ENCODE assay signal across 1 cellular context in genomic region chr7:39948932-39949928, GRCh38.
TF ChIP-seq lines count a peak whose summit lies in the region.

No MANE protein-coding gene starts in this region.

TF ChIP-seq in GM12878, 131 proteins besides CTCF, POLR2A, EP300 and RAD21 (continued from another document and continues in another):
- TF ChIP-seq E4F1 (IDR thresholded peaks at IDR 0.05; ENCODE audit: borderline replicate concordance, partially characterized antibody), result peak; percentile 15
- TF ChIP-seq LARP7 (IDR thresholded peaks at IDR 0.05), result peak; percentile 64; the same call in 1 of the 2 replicates
- no peak for TF ChIP-seq BCLAF1 (IDR thresholded peaks at IDR 0.05)
- peak; percentile 73; the same call in 1 of the 2 replicates for TF ChIP-seq CBFB (IDR thresholded peaks at IDR 0.05; ENCODE audit: low read depth)
- TF ChIP-seq, protein P1, sequence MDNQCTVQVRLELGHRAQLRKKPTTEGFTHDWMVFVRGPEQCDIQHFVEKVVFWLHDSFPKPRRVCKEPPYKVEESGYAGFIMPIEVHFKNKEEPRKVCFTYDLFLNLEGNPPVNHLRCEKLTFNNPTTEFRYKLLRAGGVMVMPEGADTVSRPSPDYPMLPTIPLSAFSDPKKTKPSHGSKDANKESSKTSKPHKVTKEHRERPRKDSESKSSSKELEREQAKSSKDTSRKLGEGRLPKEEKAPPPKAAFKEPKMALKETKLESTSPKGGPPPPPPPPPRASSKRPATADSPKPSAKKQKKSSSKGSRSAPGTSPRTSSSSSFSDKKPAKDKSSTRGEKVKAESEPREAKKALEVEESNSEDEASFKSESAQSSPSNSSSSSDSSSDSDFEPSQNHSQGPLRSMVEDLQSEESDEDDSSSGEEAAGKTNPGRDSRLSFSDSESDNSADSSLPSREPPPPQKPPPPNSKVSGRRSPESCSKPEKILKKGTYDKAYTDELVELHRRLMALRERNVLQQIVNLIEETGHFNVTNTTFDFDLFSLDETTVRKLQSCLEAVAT (IDR thresholded peaks at IDR 0.05), result peak; percentile 87
- TF ChIP-seq, protein P2, sequence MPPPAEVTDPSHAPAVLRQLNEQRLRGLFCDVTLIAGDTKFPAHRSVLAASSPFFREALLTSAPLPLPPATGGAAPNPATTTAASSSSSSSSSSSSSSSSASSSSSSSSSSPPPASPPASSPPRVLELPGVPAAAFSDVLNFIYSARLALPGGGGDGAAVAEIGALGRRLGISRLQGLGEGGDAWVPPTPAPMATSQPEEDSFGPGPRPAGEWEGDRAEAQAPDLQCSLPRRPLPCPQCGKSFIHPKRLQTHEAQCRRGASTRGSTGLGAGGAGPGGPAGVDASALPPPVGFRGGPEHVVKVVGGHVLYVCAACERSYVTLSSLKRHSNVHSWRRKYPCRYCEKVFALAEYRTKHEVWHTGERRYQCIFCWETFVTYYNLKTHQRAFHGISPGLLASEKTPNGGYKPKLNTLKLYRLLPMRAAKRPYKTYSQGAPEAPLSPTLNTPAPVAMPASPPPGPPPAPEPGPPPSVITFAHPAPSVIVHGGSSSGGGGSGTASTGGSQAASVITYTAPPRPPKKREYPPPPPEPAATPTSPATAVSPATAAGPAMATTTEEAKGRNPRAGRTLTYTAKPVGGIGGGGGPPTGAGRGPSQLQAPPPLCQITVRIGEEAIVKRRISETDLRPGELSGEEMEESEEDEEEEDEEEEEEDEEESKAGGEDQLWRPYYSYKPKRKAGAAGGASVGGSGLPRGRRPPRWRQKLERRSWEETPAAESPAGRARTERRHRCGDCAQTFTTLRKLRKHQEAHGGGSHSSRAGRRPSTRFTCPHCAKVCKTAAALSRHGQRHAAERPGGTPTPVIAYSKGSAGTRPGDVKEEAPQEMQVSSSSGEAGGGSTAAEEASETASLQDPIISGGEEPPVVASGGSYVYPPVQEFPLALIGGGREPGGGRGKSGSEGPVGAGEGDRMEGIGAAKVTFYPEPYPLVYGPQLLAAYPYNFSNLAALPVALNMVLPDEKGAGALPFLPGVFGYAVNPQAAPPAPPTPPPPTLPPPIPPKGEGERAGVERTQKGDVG (CRISPR knock-in tag; IDR thresholded peaks at IDR 0.05), result no peak
- peak; percentile 99 for TF ChIP-seq POLR2AphosphoS5 (IDR thresholded peaks at IDR 0.05; ENCODE audit: low read length)
- TF ChIP-seq NFXL1 (IDR thresholded peaks at IDR 0.05; ENCODE audit: borderline replicate concordance), result peak; percentile 89; the same call in 1 of the 2 replicates
- 0 out of 2 replicates have a peak, but pooled peaks have one; percentile 19 for TF ChIP-seq CBX5 (IDR thresholded peaks at IDR 0.05; ENCODE audit: low read depth)
- TF ChIP-seq PRDM15 (CRISPR knock-in tag; IDR thresholded peaks at IDR 0.05), result no peak
- TF ChIP-seq PML (IDR thresholded peaks at IDR 0.05; ENCODE audit: low read length), result peak; percentile 96
- no peak for TF ChIP-seq MYC (IDR thresholded peaks at IDR 0.05; ENCODE audit: insufficient read depth, insufficient read length, insufficient replicate concordance, low read length, severe bottlenecking)
- TF ChIP-seq, protein P3, sequence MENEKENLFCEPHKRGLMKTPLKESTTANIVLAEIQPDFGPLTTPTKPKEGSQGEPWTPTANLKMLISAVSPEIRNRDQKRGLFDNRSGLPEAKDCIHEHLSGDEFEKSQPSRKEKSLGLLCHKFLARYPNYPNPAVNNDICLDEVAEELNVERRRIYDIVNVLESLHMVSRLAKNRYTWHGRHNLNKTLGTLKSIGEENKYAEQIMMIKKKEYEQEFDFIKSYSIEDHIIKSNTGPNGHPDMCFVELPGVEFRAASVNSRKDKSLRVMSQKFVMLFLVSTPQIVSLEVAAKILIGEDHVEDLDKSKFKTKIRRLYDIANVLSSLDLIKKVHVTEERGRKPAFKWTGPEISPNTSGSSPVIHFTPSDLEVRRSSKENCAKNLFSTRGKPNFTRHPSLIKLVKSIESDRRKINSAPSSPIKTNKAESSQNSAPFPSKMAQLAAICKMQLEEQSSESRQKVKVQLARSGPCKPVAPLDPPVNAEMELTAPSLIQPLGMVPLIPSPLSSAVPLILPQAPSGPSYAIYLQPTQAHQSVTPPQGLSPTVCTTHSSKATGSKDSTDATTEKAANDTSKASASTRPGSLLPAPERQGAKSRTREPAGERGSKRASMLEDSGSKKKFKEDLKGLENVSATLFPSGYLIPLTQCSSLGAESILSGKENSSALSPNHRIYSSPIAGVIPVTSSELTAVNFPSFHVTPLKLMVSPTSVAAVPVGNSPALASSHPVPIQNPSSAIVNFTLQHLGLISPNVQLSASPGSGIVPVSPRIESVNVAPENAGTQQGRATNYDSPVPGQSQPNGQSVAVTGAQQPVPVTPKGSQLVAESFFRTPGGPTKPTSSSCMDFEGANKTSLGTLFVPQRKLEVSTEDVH (IDR thresholded peaks at IDR 0.05; ENCODE audit: low read depth, partially characterized antibody), result peak; percentile 78
- TF ChIP-seq NFIC (IDR thresholded peaks at IDR 0.05; ENCODE audit: low read depth, low read length), result peak; percentile 72
- no peak for TF ChIP-seq PAX8 (IDR thresholded peaks at IDR 0.05)
- no peak; the same call in 1 of the 2 replicates for TF ChIP-seq ASH2L (IDR thresholded peaks at IDR 0.05; ENCODE audit: borderline replicate concordance, low read depth)
- TF ChIP-seq FOXK2 (IDR thresholded peaks at IDR 0.05), result no peak; the same call in 1 of the 2 replicates
- no peak for TF ChIP-seq SMC3 (IDR thresholded peaks at IDR 0.05; ENCODE audit: borderline replicate concordance, low read length)
- TF ChIP-seq SREBF2 (IDR thresholded peaks at IDR 0.05; ENCODE audit: low read length), result peak; percentile 41; the same call in 1 of the 2 replicates
- no peak for TF ChIP-seq YBX1 (IDR thresholded peaks at IDR 0.05)
- TF ChIP-seq ATF7 (IDR thresholded peaks at IDR 0.05; ENCODE audit: low read depth), result peak; percentile 47; the same call in 1 of the 2 replicates
- TF ChIP-seq CREM (IDR thresholded peaks at IDR 0.05; ENCODE audit: low read depth), result peak; percentile 69; the same call in 1 of the 2 replicates
- peak; percentile 85 for TF ChIP-seq SMAD5 (IDR thresholded peaks at IDR 0.05; ENCODE audit: low read depth)
- TF ChIP-seq HSF1 (IDR thresholded peaks at IDR 0.05; ENCODE audit: low read depth, low read length), result no peak
- peak; percentile 69; the same call in 1 of the 2 replicates for TF ChIP-seq CHD2 (IDR thresholded peaks at IDR 0.05; ENCODE audit: borderline replicate concordance, low read depth, low read length)
- TF ChIP-seq, protein P4, sequence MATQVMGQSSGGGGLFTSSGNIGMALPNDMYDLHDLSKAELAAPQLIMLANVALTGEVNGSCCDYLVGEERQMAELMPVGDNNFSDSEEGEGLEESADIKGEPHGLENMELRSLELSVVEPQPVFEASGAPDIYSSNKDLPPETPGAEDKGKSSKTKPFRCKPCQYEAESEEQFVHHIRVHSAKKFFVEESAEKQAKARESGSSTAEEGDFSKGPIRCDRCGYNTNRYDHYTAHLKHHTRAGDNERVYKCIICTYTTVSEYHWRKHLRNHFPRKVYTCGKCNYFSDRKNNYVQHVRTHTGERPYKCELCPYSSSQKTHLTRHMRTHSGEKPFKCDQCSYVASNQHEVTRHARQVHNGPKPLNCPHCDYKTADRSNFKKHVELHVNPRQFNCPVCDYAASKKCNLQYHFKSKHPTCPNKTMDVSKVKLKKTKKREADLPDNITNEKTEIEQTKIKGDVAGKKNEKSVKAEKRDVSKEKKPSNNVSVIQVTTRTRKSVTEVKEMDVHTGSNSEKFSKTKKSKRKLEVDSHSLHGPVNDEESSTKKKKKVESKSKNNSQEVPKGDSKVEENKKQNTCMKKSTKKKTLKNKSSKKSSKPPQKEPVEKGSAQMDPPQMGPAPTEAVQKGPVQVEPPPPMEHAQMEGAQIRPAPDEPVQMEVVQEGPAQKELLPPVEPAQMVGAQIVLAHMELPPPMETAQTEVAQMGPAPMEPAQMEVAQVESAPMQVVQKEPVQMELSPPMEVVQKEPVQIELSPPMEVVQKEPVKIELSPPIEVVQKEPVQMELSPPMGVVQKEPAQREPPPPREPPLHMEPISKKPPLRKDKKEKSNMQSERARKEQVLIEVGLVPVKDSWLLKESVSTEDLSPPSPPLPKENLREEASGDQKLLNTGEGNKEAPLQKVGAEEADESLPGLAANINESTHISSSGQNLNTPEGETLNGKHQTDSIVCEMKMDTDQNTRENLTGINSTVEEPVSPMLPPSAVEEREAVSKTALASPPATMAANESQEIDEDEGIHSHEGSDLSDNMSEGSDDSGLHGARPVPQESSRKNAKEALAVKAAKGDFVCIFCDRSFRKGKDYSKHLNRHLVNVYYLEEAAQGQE (IDR thresholded peaks at IDR 0.05; ENCODE audit: low read depth, low read length), result peak; percentile 44; the same call in 1 of the 2 replicates
- TF ChIP-seq NR2F1 (conservative IDR thresholded peaks at IDR 0.05), result peak; percentile 78
